In the genomic region with DNA sequence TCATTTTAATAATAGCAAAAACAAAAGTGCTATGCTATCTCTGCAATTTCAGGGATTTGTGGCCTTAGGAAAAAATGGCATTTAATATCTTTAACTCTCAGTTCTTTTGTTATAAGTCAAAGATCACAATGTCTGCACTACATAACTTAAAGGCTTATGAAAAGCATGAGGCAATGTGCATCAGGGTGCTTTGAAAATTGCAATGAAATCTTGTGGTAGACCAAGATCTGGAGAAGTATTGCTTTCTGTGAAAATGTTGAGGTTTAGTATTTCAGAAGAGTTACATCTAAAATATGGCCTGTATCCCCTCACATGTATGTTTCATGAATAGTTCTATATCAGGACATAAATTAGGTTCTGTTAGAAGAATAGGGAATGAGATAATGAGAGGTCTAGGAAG, we compare ENCODE assay signal across 34 cellular contexts.
"Had no signal": no experiment of that assay in that cellular context is flagged by ENCODE, and none has a peak within 500 bp of the region (broad histone marks: within the 10 kb centered on the region; RNA-seq: fewer than 3 reads in every experiment).

No MANE protein-coding gene starts in this region.

- H3K27me3 ChIP-seq: MG63 had no signal

- H3K36me3 ChIP-seq: MG63 had no signal

- H3K9me3 ChIP-seq: MG63 had no signal

- DNase-seq: Karpas-422, Kasumi-1, MG63, MM.1S, MV-4-11, NCI-H1048, NCI-H1092, NCI-H1092 treated with DMSO at 0.1 percent for 48 hours, NCI-H1105, NCI-H1105 treated with DMSO at 0.1 percent for 48 hours, NCI-H1417, NCI-H1417 treated with DMSO at 0.1 percent for 48 hours, NCI-H1436, NCI-H1436 treated with DMSO at 0.1 percent for 48 hours, NCI-H146, NCI-H1694, NCI-H1694 treated with DMSO at 0.1 percent for 48 hours, NCI-H187, NCI-H187 treated with DMSO at 0.1 percent for 48 hours, NCI-H1930, NCI-H2029, NCI-H2029 treated with DMSO at 0.1 percent for 48 hours, NCI-H2081, NCI-H2081 treated with DMSO at 0.1 percent for 48 hours, NCI-H2107, NCI-H2171, NCI-H2171 treated with DMSO at 0.1 percent for 48 hours, NCI-H2227 treated with DMSO at 0.1 percent for 48 hours, NCI-H226, NCI-H345, NCI-H446, NCI-H446 treated with DMSO at 0.1 percent for 48 hours, NCI-H510A, NCI-H510A treated with DMSO at 0.1 percent for 48 hours had no signal

- H3K4me3 ChIP-seq: MG63 had no signal
